14 cellular contexts compared by ENCODE assay signal in the genomic region with DNA sequence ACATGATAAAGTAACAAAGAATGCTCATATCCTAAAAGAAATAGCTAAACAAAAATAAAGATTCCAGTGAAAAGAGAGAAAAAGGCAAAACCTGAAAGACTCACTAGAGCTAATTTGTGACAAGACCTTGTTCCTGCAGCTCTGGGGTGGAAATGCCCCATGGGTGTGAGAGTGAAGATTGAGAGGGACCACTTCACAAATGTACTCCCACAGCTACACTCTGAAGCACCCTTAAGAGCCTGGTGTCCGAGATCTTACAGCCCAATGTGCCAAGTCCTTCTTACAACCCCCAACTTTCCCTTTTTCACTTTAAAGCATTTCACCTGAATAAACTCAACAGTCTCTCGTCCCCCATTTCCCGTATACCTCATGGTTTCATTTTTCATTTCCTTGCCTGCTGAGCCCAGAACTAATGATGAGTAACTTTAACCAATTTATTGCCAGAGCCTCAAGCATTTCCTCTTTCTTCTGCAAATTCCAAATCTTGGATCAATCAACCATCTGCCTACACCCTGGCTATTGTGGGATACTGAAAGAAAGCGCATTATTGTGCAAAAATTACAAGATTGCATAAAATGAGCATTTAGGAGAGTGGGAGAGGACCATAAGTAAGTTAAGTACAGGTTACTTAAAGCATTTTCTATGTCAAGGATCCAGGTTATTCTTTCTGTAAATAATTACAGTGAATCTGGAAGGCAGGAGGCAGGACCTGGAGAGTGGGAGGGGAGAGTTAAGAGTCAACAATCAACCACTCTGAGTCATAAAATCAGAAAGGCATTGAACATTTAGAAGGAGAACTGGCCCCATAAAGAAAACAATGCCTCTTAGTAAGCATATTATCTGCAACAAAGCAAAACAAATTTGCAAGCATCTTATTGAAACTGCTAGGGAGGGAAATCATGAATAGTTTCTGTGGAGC.
DNase-seq lines count a peak whose midpoint lies in the region; ATAC-seq and TF ChIP-seq lines count a peak whose summit lies in the region.
"Had no signal": no experiment of that assay in that cellular context is flagged by ENCODE, and none has a peak within 500 bp of the region (broad histone marks: within the 10 kb centered on the region; RNA-seq: fewer than 3 reads in every experiment).

No MANE protein-coding gene starts in this region.

- H3K4me2 ChIP-seq in GM23338 (peak overlapping the region; percentile 60; the same call in 1 of the 2 replicates), GM23248 (ENCODE audit: unreplicated experiment) (no peak overlapping the region)

- H3K27ac ChIP-seq in GM23338 (ENCODE audit: low read depth) (no peak overlapping the region), lung (ENCODE audit: low read depth in 1 of 2, low read length in 1 of 2) (no peak overlapping the region), GM23248 (no peak overlapping the region)
- no peak overlapping the region for H3K27ac ChIP-seq in CD8-positive, alpha-beta memory T cell (ENCODE audit: low read depth, low read length)
- H3K27ac ChIP-seq: uterus had no signal

- H3K79me2 ChIP-seq in GM23338 (replicated peaks; ENCODE audit: insufficient read depth) (no peaks in the 10 kb centered on the region), GM23248 (ENCODE audit: insufficient read depth) (no peaks in the 10 kb centered on the region)

- DNase-seq in activated CD4-positive, alpha-beta T cell treated with anti-CD3 and anti-CD28 coated beads, Interleukin-2, amount 10 ng/mL, durations not matched to agents 24 days and 14 days, result peak; percentile 57
- DNase-seq in activated CD4-positive, alpha-beta T cell treated with anti-CD3 and anti-CD28 coated beads, Interleukin-2, amount 50 U/mL, for 4 hours, result no peak
- DNase-seq in GM23338 (ENCODE audit: low spot score) (no peak), OCI-M1 (lab: John Stamatoyannopoulos, UW) (peak; percentile 55), lung (ENCODE audit: low spot score) (no peak), GM23248 (no peak)
- no peak for DNase-seq in CD8-positive, alpha-beta memory T cell
- DNase-seq: activated T-cell treated with anti-CD3 and anti-CD28 coated beads for 4 hours; effector CD8-positive, alpha-beta T cell; NCI-H146; stimulated activated CD4-positive, alpha-beta T cell treated with anti-CD3 and anti-CD28 coated beads, Interleukin-2, amount 100 ng/mL, for 24 hours; uterus had no signal

- ATAC-seq in GM23338, result no peak
- ATAC-seq in lung (ENCODE audit: insufficient read depth, low FRiP score), result peak; percentile 67
- no peak for ATAC-seq in GM19397 (IDR thresholded peaks at IDR 0.05; ENCODE audit: unreplicated experiment)

- H3K4me1 Mint-ChIP-seq in activated CD4-positive, alpha-beta T cell treated with anti-CD3 and anti-CD28 coated beads, Interleukin-2, amount 10 ng/mL, durations not matched to agents 24 days and 14 days, result peaks cover 12% of the 10 kb centered on the region
- peaks cover 14% of the 10 kb centered on the region for H3K4me1 Mint-ChIP-seq in GM23338
- no peaks in the 10 kb centered on the region for H3K4me1 Mint-ChIP-seq in CD8-positive, alpha-beta memory T cell

- H3F3A ChIP-seq in GM23338 (replicated peaks; ENCODE audit: low read depth), result no peaks in the 10 kb centered on the region
- no peaks in the 10 kb centered on the region for H3F3A ChIP-seq in GM23248 (ENCODE audit: insufficient read depth)

- H3K27me3 ChIP-seq in GM23338 (ENCODE audit: insufficient read depth) (no peaks in the 10 kb centered on the region), lung (ENCODE audit: control insufficient read depth, insufficient read depth) (no peaks in the 10 kb centered on the region), GM23248 (replicated peaks; ENCODE audit: insufficient read depth) (no peaks in the 10 kb centered on the region)
- no peaks in the 10 kb centered on the region for H3K27me3 ChIP-seq in CD8-positive, alpha-beta memory T cell (ENCODE audit: insufficient read depth, low read length, poor library complexity, severe bottlenecking)
- H3K27me3 ChIP-seq: uterus had no signal

- WGBS in lung, 2 donors, result 36 to 64% methylated on average over 4 of the region's 4 CpGs
- 7 to 8% methylated on average over 4 of the region's 4 CpGs for WGBS in GM23248 (ENCODE audit: low coverage in 1 of 2, low lambda C conversion rate in 2 of 2, missing lambda C conversion rate in 2 of 2), 2 experiments

- H3K27ac Mint-ChIP-seq in activated CD4-positive, alpha-beta T cell treated with anti-CD3 and anti-CD28 coated beads, Interleukin-2, amount 10 ng/mL, durations not matched to agents 24 days and 14 days, result peak overlapping the region; percentile 20
- no peak overlapping the region for H3K27ac Mint-ChIP-seq in GM23338
- no peak overlapping the region for H3K27ac Mint-ChIP-seq in CD8-positive, alpha-beta memory T cell
- H3K27ac Mint-ChIP-seq: brain had no signal

- POLR2A ChIA-PET in CD8-positive, alpha-beta memory T cell (lab: Charles Lee), result no interaction called here

- H2AFZ ChIP-seq in GM23338 (peak overlapping the region; percentile 64; the same call in 1 of the 2 replicates), GM23248 (no peak overlapping the region)

- CTCF ChIA-PET in CD8-positive, alpha-beta memory T cell (lab: Charles Lee), result no interaction called here

- H3K36me3 Mint-ChIP-seq in activated CD4-positive, alpha-beta T cell treated with anti-CD3 and anti-CD28 coated beads, Interleukin-2, amount 10 ng/mL, durations not matched to agents 24 days and 14 days (ENCODE audit: low read depth), result no peaks in the 10 kb centered on the region
- no peaks in the 10 kb centered on the region for H3K36me3 Mint-ChIP-seq in GM23338 (ENCODE audit: low read depth)
- H3K36me3 Mint-ChIP-seq in CD8-positive, alpha-beta memory T cell, result no peaks in the 10 kb centered on the region
- H3K36me3 Mint-ChIP-seq: brain had no signal

- peaks cover 0 to 7% of the 10 kb centered on the region in 2 donors for H3K9me3 ChIP-seq in lung (ENCODE audit: control insufficient read depth in 2 of 2, insufficient read depth in 1 of 2, low read length in 1 of 2)
- H3K9me3 ChIP-seq in CD8-positive, alpha-beta memory T cell (ENCODE audit: low read length), result no peaks in the 10 kb centered on the region
- no peaks in the 10 kb centered on the region for H3K9me3 ChIP-seq in GM23248 (ENCODE audit: low read depth)
- H3K9me3 ChIP-seq: uterus had no signal

- in situ Hi-C loops in GM23248 (cut with MboI), result no loop called here

- H3K36me3 ChIP-seq in GM23338 (ENCODE audit: insufficient read depth) (no peaks in the 10 kb centered on the region), lung (ENCODE audit: control insufficient read depth in 2 of 2, insufficient read depth in 2 of 2, low read length in 2 of 2) (no peaks in the 10 kb centered on the region), GM23248 (ENCODE audit: low read depth) (no peaks in the 10 kb centered on the region)
- no peaks in the 10 kb centered on the region for H3K36me3 ChIP-seq in CD8-positive, alpha-beta memory T cell (ENCODE audit: insufficient read depth, low read length)
- H3K36me3 ChIP-seq: uterus had no signal

- no peaks in the 10 kb centered on the region for H3K27me3 Mint-ChIP-seq in activated CD4-positive, alpha-beta T cell treated with anti-CD3 and anti-CD28 coated beads, Interleukin-2, amount 10 ng/mL, durations not matched to agents 24 days and 14 days
- no peaks in the 10 kb centered on the region for H3K27me3 Mint-ChIP-seq in GM23338 (ENCODE audit: insufficient read depth, low read depth, poor library complexity)
- H3K27me3 Mint-ChIP-seq in CD8-positive, alpha-beta memory T cell, result no peaks in the 10 kb centered on the region

- TF ChIP-seq CTCF in GM23338 (conservative IDR thresholded peaks at IDR 0.05; ENCODE audit: low read depth in 2 of 2) (no peak), lung (IDR thresholded peaks at IDR 0.05; ENCODE audit: control extremely low read depth, extremely low read depth) (no peak)

- H3K4me3 ChIP-seq in GM23338 (no peak overlapping the region), lung (no peak overlapping the region), GM23248 (no peak overlapping the region)
- H3K4me3 ChIP-seq in CD8-positive, alpha-beta memory T cell (ENCODE audit: low read length), result no peak overlapping the region
- H3K4me3 ChIP-seq: uterus had no signal

- no peak overlapping the region for H3K9ac ChIP-seq in GM23248

- no peaks in the 10 kb centered on the region for H4K20me1 ChIP-seq in GM23338 (replicated peaks; ENCODE audit: insufficient read depth)
- H4K20me1 ChIP-seq in GM23248 (ENCODE audit: insufficient read depth), result no peaks in the 10 kb centered on the region

- H3K4me1 ChIP-seq in GM23338 (ENCODE audit: insufficient read depth) (peaks cover 13% of the 10 kb centered on the region), lung (ENCODE audit: control insufficient read depth in 2 of 2, insufficient read depth in 2 of 2, low read length in 2 of 2) (no peaks in the 10 kb centered on the region), GM23248 (ENCODE audit: insufficient read depth) (no peaks in the 10 kb centered on the region)
- H3K4me1 ChIP-seq in CD8-positive, alpha-beta memory T cell (ENCODE audit: insufficient read depth, low read length), result no peaks in the 10 kb centered on the region
- H3K4me1 ChIP-seq: uterus had no signal

- peak overlapping the region; percentile 61 for H3K4me3 Mint-ChIP-seq in activated CD4-positive, alpha-beta T cell treated with anti-CD3 and anti-CD28 coated beads, Interleukin-2, amount 10 ng/mL, durations not matched to agents 24 days and 14 days
- no peak overlapping the region for H3K4me3 Mint-ChIP-seq in GM23338
- H3K4me3 Mint-ChIP-seq in CD8-positive, alpha-beta memory T cell, result peak overlapping the region in 1 of 7 donors; percentile 12
- H3K4me3 Mint-ChIP-seq: brain had no signal

- H3K9me2 ChIP-seq in GM23338 (ENCODE audit: insufficient read depth), result no peaks in the 10 kb centered on the region; the same call in 1 of the 2 replicates
- no peaks in the 10 kb centered on the region for H3K9me2 ChIP-seq in GM23248 (ENCODE audit: insufficient read depth)

- intact Hi-C loops in activated CD4-positive, alpha-beta T cell treated with anti-CD3 and anti-CD28 coated beads, Interleukin-2, amount 10 ng/mL, durations not matched to agents 24 days and 14 days (cut with micrococcal nuclease), result no loop called here

- peaks cover 13% of the 10 kb centered on the region for H3K9me3 Mint-ChIP-seq in activated CD4-positive, alpha-beta T cell treated with anti-CD3 and anti-CD28 coated beads, Interleukin-2, amount 10 ng/mL, durations not matched to agents 24 days and 14 days
- H3K9me3 Mint-ChIP-seq in GM23338, result no peaks in the 10 kb centered on the region
- H3K9me3 Mint-ChIP-seq in CD8-positive, alpha-beta memory T cell, result peaks cover 0 to 35% (median 5%) of the 10 kb centered on the region in 5 donors
- H3K9me3 Mint-ChIP-seq: brain had no signal

TF ChIP-seq in GM23338, 12 proteins besides CTCF, POLR2A, EP300 and RAD21 (continues in another document):
- TF ChIP-seq STAT1 (IDR thresholded peaks at IDR 0.05; ENCODE audit: unreplicated experiment), result no peak
- no peak for TF ChIP-seq JUNB (IDR thresholded peaks at IDR 0.05; ENCODE audit: unreplicated experiment)

Comparison
In these comparisons a context has a peak if more than half of its experiments do, and no peak if none do; other contexts are left out.
1. DNase-seq: peak in activated CD4-positive, alpha-beta T cell treated with anti-CD3 and anti-CD28 coated beads, Interleukin-2, amount 10 ng/mL, durations not matched to agents 24 days and 14 days (single experiment) and OCI-M1 (single experiment); none in activated CD4-positive, alpha-beta T cell treated with anti-CD3 and anti-CD28 coated beads, Interleukin-2, amount 50 U/mL, for 4 hours (0 of 2), GM23338 (single experiment), lung (single experiment), CD8-positive, alpha-beta memory T cell (0 of 5) and GM23248 (single experiment).